ENCODE assay signal across 1 cellular context in the genomic region with DNA sequence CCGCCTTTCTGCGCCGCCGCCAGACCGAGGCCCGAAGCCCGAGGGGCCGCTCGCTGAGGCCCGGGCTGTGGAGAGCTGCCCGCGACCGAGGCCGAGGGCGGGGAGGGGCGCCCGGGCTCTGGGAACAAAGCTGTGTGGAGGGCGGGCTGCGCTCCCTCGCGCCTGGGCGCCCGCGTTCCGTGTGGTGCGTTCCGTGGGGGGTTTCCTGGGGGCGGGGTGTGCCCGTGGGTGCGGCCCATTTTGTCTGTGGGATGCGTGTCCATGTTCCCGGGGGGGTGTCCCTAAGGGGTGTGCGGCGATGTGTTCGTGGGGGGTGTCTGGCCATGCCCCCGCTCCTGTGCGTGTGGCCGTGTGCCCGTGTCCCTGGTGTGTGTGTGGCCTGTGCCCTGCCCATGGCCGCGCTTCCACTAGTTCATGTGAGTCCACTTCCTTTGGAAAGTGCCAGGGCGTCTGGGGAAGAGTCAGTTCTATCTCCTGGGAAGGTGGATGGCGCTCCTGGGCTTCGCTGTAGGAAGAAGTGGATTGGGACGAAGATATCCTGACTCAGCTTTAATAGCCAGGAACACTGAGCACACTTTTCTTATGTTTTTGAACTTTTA.
A peak's percentile ranks its signal among the peaks of the same experiment; 100 is the strongest.
TF ChIP-seq lines count a peak whose summit lies in the region.

No MANE protein-coding gene starts in this region.

TF ChIP-seq in A549, 52 proteins besides CTCF, POLR2A, EP300 and RAD21 (continued from another document):
- TF ChIP-seq, protein P1, sequence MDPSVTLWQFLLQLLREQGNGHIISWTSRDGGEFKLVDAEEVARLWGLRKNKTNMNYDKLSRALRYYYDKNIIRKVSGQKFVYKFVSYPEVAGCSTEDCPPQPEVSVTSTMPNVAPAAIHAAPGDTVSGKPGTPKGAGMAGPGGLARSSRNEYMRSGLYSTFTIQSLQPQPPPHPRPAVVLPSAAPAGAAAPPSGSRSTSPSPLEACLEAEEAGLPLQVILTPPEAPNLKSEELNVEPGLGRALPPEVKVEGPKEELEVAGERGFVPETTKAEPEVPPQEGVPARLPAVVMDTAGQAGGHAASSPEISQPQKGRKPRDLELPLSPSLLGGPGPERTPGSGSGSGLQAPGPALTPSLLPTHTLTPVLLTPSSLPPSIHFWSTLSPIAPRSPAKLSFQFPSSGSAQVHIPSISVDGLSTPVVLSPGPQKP (IDR thresholded peaks at IDR 0.05; ENCODE audit: low read depth, low read length), result no peak
- TF ChIP-seq JUN (IDR thresholded peaks at IDR 0.05), result peak; percentile 61 to 62; a peak in 2 of 5 replicates
